ENCODE assay signal across 15 cellular contexts in genomic region chr4:124768596-124768995, GRCh38. TPM values are rescaled to one million over a fixed set of nuclear protein-coding genes. Genes with fewer than 3 reads are reported as not detected.
DNase-seq lines count a peak whose midpoint lies in the region; ATAC-seq and TF ChIP-seq lines count a peak whose summit lies in the region.
"Had no signal": no experiment of that assay in that cellular context is flagged by ENCODE, and none has a peak within 500 bp of the region (broad histone marks: within the 10 kb centered on the region; RNA-seq: fewer than 3 reads in every experiment).

No MANE protein-coding gene starts in this region.

- H3F3A ChIP-seq in PC-3 (ENCODE audit: low read length, unreplicated experiment) = no peaks in the 10 kb centered on the region

- no peak overlapping the region for H3K4me2 ChIP-seq in PC-3 (ENCODE audit: low read length)
- H3K4me2 ChIP-seq: BLaER1 treated with 17β-estradiol and CSF1 and Interleukin-3, amounts not matched to agents 10 nM and 100 nM; GM23338 had no signal

- CTCF ChIA-PET in MCF 10A (lab: Yijun Ruan, JAX) = interaction anchor here (0.7 to 0.8 kb wide), 2 partner anchors 11 to 1815 kb away, joined by 3 to 4 read pairs; no protein-coding TSS in a partner anchor
- CTCF ChIA-PET in activated CD4-positive, alpha-beta memory T cell treated with anti-CD3 and anti-CD28 coated beads for 36 hours (lab: Charles Lee) = no interaction called here
- CTCF ChIA-PET in PC-3 (lab: Charles Lee) = no interaction called here

- H3K36me3 ChIP-seq in breast epithelium (no peaks in the 10 kb centered on the region), PC-3 (ENCODE audit: low read depth, low read length) (no peaks in the 10 kb centered on the region)
- H3K36me3 ChIP-seq: BLaER1 treated with 17β-estradiol and CSF1 and Interleukin-3, amounts not matched to agents 10 nM and 100 nM had no signal

- DNase-seq in MCF 10A (ENCODE audit: unreplicated experiment) (peak; percentile 8), breast epithelium (ENCODE audit: low spot score in 2 of 2) (no peak), epithelial cell of esophagus (ENCODE audit: low read depth) (peak; percentile 29), fibroblast of the aortic adventitia (ENCODE audit: low read depth) (peak; percentile 32), T-helper 17 cell (no peak), PC-3 (no peak)
- no peak for DNase-seq in activated CD4-positive, alpha-beta memory T cell treated with anti-CD3 and anti-CD28 coated beads for 36 hours
- DNase-seq: CD4-positive, CD25-positive, alpha-beta regulatory T cell; DMS53; GF-D8; H7 had no signal

- BruUV-seq in MCF 10A (replicated peaks; lab: Mats Ljungman, UMichigan) (no TSS peak), PC-3 (replicated peaks; lab: Mats Ljungman, UMichigan) (no TSS peak)

- H3K36me3 Mint-ChIP-seq in MCF 10A (ENCODE audit: insufficient read depth, unreplicated experiment) (no peaks in the 10 kb centered on the region), T-helper 17 cell (ENCODE audit: low read depth) (no peaks in the 10 kb centered on the region)
- no peaks in the 10 kb centered on the region for H3K36me3 Mint-ChIP-seq in activated CD4-positive, alpha-beta memory T cell treated with anti-CD3 and anti-CD28 coated beads for 36 hours
- H3K36me3 Mint-ChIP-seq: CD4-positive, CD25-positive, alpha-beta regulatory T cell had no signal

- no peak overlapping the region for H2AFZ ChIP-seq in PC-3 (ENCODE audit: low read length)
- H2AFZ ChIP-seq: GM23338 had no signal

- TF ChIP-seq POLR2A in breast epithelium (IDR thresholded peaks at IDR 0.05) = no peak

- H3K9me3 ChIP-seq in breast epithelium (no peaks in the 10 kb centered on the region), T-helper 17 cell (ENCODE audit: control insufficient read depth, low read length, poor library complexity, severe bottlenecking) (no peaks in the 10 kb centered on the region), PC-3 (ENCODE audit: low read length) (no peaks in the 10 kb centered on the region)
- H3K9me3 ChIP-seq: BLaER1 treated with 17β-estradiol and CSF1 and Interleukin-3, amounts not matched to agents 10 nM and 100 nM had no signal

- H3K4me3 ChIP-seq in breast epithelium (no peak overlapping the region), epithelial cell of esophagus (ENCODE audit: low read length) (no peak overlapping the region), fibroblast of the aortic adventitia (ENCODE audit: low read depth, low read length) (no peak overlapping the region), PC-3 (ENCODE audit: low read length) (no peak overlapping the region)
- H3K4me3 ChIP-seq: BLaER1 treated with 17β-estradiol and CSF1 and Interleukin-3, amounts not matched to agents 10 nM and 100 nM; GM23338 had no signal

- no peaks in the 10 kb centered on the region for H3K4me1 Mint-ChIP-seq in MCF 10A (ENCODE audit: insufficient read depth, unreplicated experiment)
- H3K4me1 Mint-ChIP-seq in activated CD4-positive, alpha-beta memory T cell treated with anti-CD3 and anti-CD28 coated beads for 36 hours (ENCODE audit: low read depth) = no peaks in the 10 kb centered on the region
- no peaks in the 10 kb centered on the region for H3K4me1 Mint-ChIP-seq in T-helper 17 cell
- H3K4me1 Mint-ChIP-seq: CD4-positive, CD25-positive, alpha-beta regulatory T cell; GM23338 had no signal

- no peaks in the 10 kb centered on the region for H3K79me2 ChIP-seq in PC-3 (ENCODE audit: low read length)

- H3K4me1 ChIP-seq in breast epithelium (no peaks in the 10 kb centered on the region), PC-3 (ENCODE audit: insufficient read depth, low read length) (no peaks in the 10 kb centered on the region)
- H3K4me1 ChIP-seq: BLaER1 treated with 17β-estradiol and CSF1 and Interleukin-3, amounts not matched to agents 10 nM and 100 nM had no signal

- TF ChIP-seq CTCF in MCF 10A (IDR thresholded peaks at IDR 0.05; ENCODE audit: unreplicated experiment) (no peak), breast epithelium (IDR thresholded peaks at IDR 0.05) (no peak), epithelial cell of esophagus (IDR thresholded peaks at IDR 0.05; ENCODE audit: insufficient read depth, low read depth, low read length, missing control alignments) (no peak), fibroblast of the aortic adventitia (IDR thresholded peaks at IDR 0.05; ENCODE audit: insufficient read depth, low read length) (no peak), PC-3 (conservative IDR thresholded peaks at IDR 0.05; ENCODE audit: low read depth, low read length) (no peak)

- H3K4me3 Mint-ChIP-seq in MCF 10A (ENCODE audit: unreplicated experiment) = no peak overlapping the region
- no peak overlapping the region for H3K4me3 Mint-ChIP-seq in activated CD4-positive, alpha-beta memory T cell treated with anti-CD3 and anti-CD28 coated beads for 36 hours
- no peak overlapping the region for H3K4me3 Mint-ChIP-seq in T-helper 17 cell
- H3K4me3 Mint-ChIP-seq: CD4-positive, CD25-positive, alpha-beta regulatory T cell; GM23338 had no signal

- H3K27ac Mint-ChIP-seq in MCF 10A (ENCODE audit: low read depth, unreplicated experiment) (no peak overlapping the region), T-helper 17 cell (no peak overlapping the region)
- no peak overlapping the region for H3K27ac Mint-ChIP-seq in activated CD4-positive, alpha-beta memory T cell treated with anti-CD3 and anti-CD28 coated beads for 36 hours
- H3K27ac Mint-ChIP-seq: CD4-positive, CD25-positive, alpha-beta regulatory T cell; GM23338 had no signal

- H3K9ac ChIP-seq in PC-3 (ENCODE audit: low read length) = no peak overlapping the region
- H3K9ac ChIP-seq: BLaER1 treated with 17β-estradiol and CSF1 and Interleukin-3, amounts not matched to agents 10 nM and 100 nM had no signal

- no peaks in the 10 kb centered on the region for H3K9me2 ChIP-seq in PC-3 (replicated peaks; ENCODE audit: low read length)

- H3K27me3 Mint-ChIP-seq in MCF 10A (ENCODE audit: insufficient read depth, unreplicated experiment) (no peaks in the 10 kb centered on the region), T-helper 17 cell (no peaks in the 10 kb centered on the region)
- H3K27me3 Mint-ChIP-seq in activated CD4-positive, alpha-beta memory T cell treated with anti-CD3 and anti-CD28 coated beads for 36 hours = no peaks in the 10 kb centered on the region
- H3K27me3 Mint-ChIP-seq: CD4-positive, CD25-positive, alpha-beta regulatory T cell had no signal

- POLR2A ChIA-PET in MCF 10A (lab: Yijun Ruan, JAX) = no interaction called here
- POLR2A ChIA-PET in activated CD4-positive, alpha-beta memory T cell treated with anti-CD3 and anti-CD28 coated beads for 36 hours (lab: Charles Lee) = no interaction called here
- POLR2A ChIA-PET in PC-3 (lab: Charles Lee; ENCODE audit: unreplicated experiment) = no interaction called here

- no peaks in the 10 kb centered on the region for H3K9me3 Mint-ChIP-seq in MCF 10A (ENCODE audit: unreplicated experiment)
- peaks cover 5% of the 10 kb centered on the region for H3K9me3 Mint-ChIP-seq in activated CD4-positive, alpha-beta memory T cell treated with anti-CD3 and anti-CD28 coated beads for 36 hours

- H3K27ac ChIP-seq in breast epithelium (no peak overlapping the region), PC-3 (ENCODE audit: low read length) (no peak overlapping the region)
- H3K27ac ChIP-seq: 22Rv1; BLaER1 treated with 17β-estradiol and CSF1 and Interleukin-3, amounts not matched to agents 10 nM and 100 nM had no signal

- intact Hi-C loops in MCF 10A (cut with micrococcal nuclease) = no loop called here
- intact Hi-C loops in breast epithelium (cut with DNase I; ENCODE audit: low total_unique reads) = no loop called here
- intact Hi-C loops in activated CD4-positive, alpha-beta memory T cell treated with anti-CD3 and anti-CD28 coated beads for 36 hours (cut with micrococcal nuclease) = no loop called here
- intact Hi-C loops in PC-3 (cut with micrococcal nuclease) = no loop called here

- no peaks in the 10 kb centered on the region for H4K20me1 ChIP-seq in PC-3 (ENCODE audit: low read length)
- H4K20me1 ChIP-seq: BLaER1 treated with 17β-estradiol and CSF1 and Interleukin-3, amounts not matched to agents 10 nM and 100 nM had no signal

- ATAC-seq in T-helper 17 cell (no peak), PC-3 (no peak), GM21515 (IDR thresholded peaks at IDR 0.05; ENCODE audit: unreplicated experiment) (no peak)
- ATAC-seq: GM23338 had no signal

- no peaks in the 10 kb centered on the region for H3K27me3 ChIP-seq in breast epithelium
- no peaks in the 10 kb centered on the region for H3K27me3 ChIP-seq in PC-3 (ENCODE audit: low read length)
- H3K27me3 ChIP-seq: BLaER1 treated with 17β-estradiol and CSF1 and Interleukin-3, amounts not matched to agents 10 nM and 100 nM had no signal

RNA-seq across cellular contexts. Expression of gene ANKRD50, which starts 56.1 kb away (rescaled TPM):
- total RNA-seq in MCF 10A (2022) = 44.1 and 47.6 TPM in 2 replicates
- 10 to 100 TPM; 14.6 to 35.0 (median 19.3) TPM for total RNA-seq in breast epithelium
- total RNA-seq in fibroblast of the aortic adventitia (ENCODE audit: low replicate concordance) = 22.2 and 23.4 TPM in 2 replicates
- under 1 TPM; 0.36 to 0.43 TPM for total RNA-seq in activated CD4-positive, alpha-beta memory T cell treated with anti-CD3 and anti-CD28 coated beads for 36 hours
- total RNA-seq in T-helper 17 cell = under 1 TPM; 0.17 to 0.44 TPM
- 26.3 and 29.3 TPM in 2 replicates for total RNA-seq in PC-3 (2014; rRNA removed)

Comparison
In these comparisons a context has a peak if more than half of its experiments do, and no peak if none do; other contexts are left out.
1. DNase-seq: peak in MCF 10A (single experiment), epithelial cell of esophagus (single experiment) and fibroblast of the aortic adventitia (single experiment); none in breast epithelium (0 of 2), activated CD4-positive, alpha-beta memory T cell treated with anti-CD3 and anti-CD28 coated beads for 36 hours (single experiment), T-helper 17 cell (0 of 3) and PC-3 (single experiment).
2. RNA of gene ANKRD50, which starts 56.1 kb away (total RNA-seq): 44.1 to 47.6 TPM in MCF 10A, 26.3 to 29.3 TPM in PC-3, 22.2 to 23.4 TPM in fibroblast of the aortic adventitia and 14.6 to 35.0 TPM in breast epithelium; 0.17 to 0.44 TPM in T-helper 17 cell and 0.36 to 0.43 TPM in activated CD4-positive, alpha-beta memory T cell treated with anti-CD3 and anti-CD28 coated beads for 36 hours; every median in the first group is over 10 times any median in the second.